11 cellular contexts compared by ENCODE assay signal in the genomic region with DNA sequence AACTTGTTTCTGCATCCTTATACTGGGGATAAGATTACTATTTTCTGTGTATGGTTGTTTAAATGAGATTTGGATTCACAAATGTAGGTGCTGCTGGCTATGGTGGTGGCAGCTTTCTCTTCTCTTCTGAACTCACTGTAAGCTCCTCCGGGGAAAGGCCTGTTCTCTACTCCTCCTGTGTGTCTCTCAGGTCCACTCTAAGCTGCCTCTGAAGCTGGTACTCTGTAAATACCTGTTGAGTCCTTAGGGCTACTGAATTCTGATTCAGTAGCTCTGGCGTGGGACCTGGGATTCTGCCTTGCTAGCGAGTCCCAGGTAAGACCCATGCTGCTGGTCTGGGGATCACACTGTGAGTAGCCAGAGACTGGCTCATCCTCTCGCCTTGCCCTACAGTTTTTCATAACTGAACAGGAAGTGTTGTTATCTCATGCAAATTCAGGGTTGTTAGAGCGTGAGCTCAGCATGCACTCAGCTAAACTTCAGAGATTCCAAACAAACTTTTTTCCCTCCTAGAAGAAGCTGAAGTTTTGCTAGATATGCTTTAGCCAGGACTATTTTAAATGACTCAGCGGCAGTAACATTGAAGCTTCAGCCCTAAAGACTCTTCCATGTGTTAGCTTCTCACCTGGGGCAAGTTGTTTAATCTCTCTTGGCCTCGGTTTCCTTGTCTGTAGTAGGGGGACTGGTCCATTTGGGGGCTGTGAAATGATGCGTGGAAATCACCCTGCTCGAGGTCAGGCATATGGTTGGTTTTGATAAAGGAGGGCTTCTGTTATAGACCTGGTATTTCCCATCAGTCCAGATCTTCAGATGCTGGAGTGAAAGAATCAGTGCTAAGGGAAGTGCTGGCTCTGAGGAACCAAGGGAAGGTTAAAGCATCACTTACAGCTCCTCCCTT.
DNase-seq lines count a peak whose midpoint lies in the region; ATAC-seq and TF ChIP-seq lines count a peak whose summit lies in the region.
"Had no signal": no experiment of that assay in that cellular context is flagged by ENCODE, and none has a peak within 500 bp of the region (broad histone marks: within the 10 kb centered on the region; RNA-seq: fewer than 3 reads in every experiment).

No MANE protein-coding gene starts in this region.

- H3K27ac ChIP-seq in GM23248 (no peak overlapping the region), left lung (no peak overlapping the region), dorsolateral prefrontal cortex (no peak overlapping the region)
- H3K27ac ChIP-seq: KMS-11 had no signal

- intact Hi-C loops in left lung (cut with DNase I) = no loop called here
- intact Hi-C loops in dorsolateral prefrontal cortex (cut with DNase I) = no loop called here

- H3K4me1 ChIP-seq in GM23248 (ENCODE audit: insufficient read depth) (peaks cover 15% of the 10 kb centered on the region), left lung (no peaks in the 10 kb centered on the region)

- no peak overlapping the region for H2AFZ ChIP-seq in GM23248

- H3K9me3 ChIP-seq in GM23248 (ENCODE audit: low read depth) (no peaks in the 10 kb centered on the region), left lung (no peaks in the 10 kb centered on the region)

- ATAC-seq in left lung (peak; percentile 47), HG02973 (IDR thresholded peaks at IDR 0.05; ENCODE audit: unreplicated experiment) (no peak)
- ATAC-seq in activated CD8-positive, alpha-beta T cell treated with anti-CD3 and anti-CD28 coated beads, Interleukin-2, amount 10 ng/mL, durations not matched to agents 7 days and 5 days = no peak

- H3K4me3 ChIP-seq in GM23248 = no peak overlapping the region
- H3K4me3 ChIP-seq in left lung = no peak overlapping the region
- H3K4me3 ChIP-seq in dorsolateral prefrontal cortex = no peak overlapping the region

- peaks cover 1% of the 10 kb centered on the region for H3K27me3 Mint-ChIP-seq in activated CD8-positive, alpha-beta T cell treated with anti-CD3 and anti-CD28 coated beads, Interleukin-2, amount 10 ng/mL, durations not matched to agents 7 days and 5 days (ENCODE audit: low read depth)

- H3K36me3 ChIP-seq in GM23248 (ENCODE audit: low read depth) (no peaks in the 10 kb centered on the region), left lung (no peaks in the 10 kb centered on the region)

- H3K4me3 Mint-ChIP-seq in activated CD8-positive, alpha-beta T cell treated with anti-CD3 and anti-CD28 coated beads, Interleukin-2, amount 10 ng/mL, durations not matched to agents 7 days and 5 days = no peak overlapping the region
- H3K4me3 Mint-ChIP-seq: brain had no signal

- no peak overlapping the region for H3K9ac ChIP-seq in GM23248
- H3K9ac ChIP-seq: KMS-11 had no signal

- H3K79me2 ChIP-seq in GM23248 (ENCODE audit: insufficient read depth) = no peaks in the 10 kb centered on the region

- H3F3A ChIP-seq in GM23248 (ENCODE audit: insufficient read depth) = peaks cover 20% of the 10 kb centered on the region

- H3K36me3 Mint-ChIP-seq in activated CD8-positive, alpha-beta T cell treated with anti-CD3 and anti-CD28 coated beads, Interleukin-2, amount 10 ng/mL, durations not matched to agents 7 days and 5 days (ENCODE audit: low read depth) = no peaks in the 10 kb centered on the region

- H3K9me3 Mint-ChIP-seq in activated CD8-positive, alpha-beta T cell treated with anti-CD3 and anti-CD28 coated beads, Interleukin-2, amount 10 ng/mL, durations not matched to agents 7 days and 5 days (ENCODE audit: insufficient read depth) = no peaks in the 10 kb centered on the region

- POLR2A ChIA-PET in activated CD8-positive, alpha-beta T cell treated with anti-CD3 and anti-CD28 coated beads, Interleukin-2, amount 10 ng/mL, durations not matched to agents 7 days and 5 days (lab: Charles Lee) = no interaction called here

- H3K4me1 Mint-ChIP-seq in activated CD8-positive, alpha-beta T cell treated with anti-CD3 and anti-CD28 coated beads, Interleukin-2, amount 10 ng/mL, durations not matched to agents 7 days and 5 days (ENCODE audit: low read depth) = no peaks in the 10 kb centered on the region

- TF ChIP-seq CTCF in GM13976 (IDR thresholded peaks at IDR 0.05; ENCODE audit: borderline replicate concordance, control extremely low read depth, extremely low read depth, insufficient read depth, missing control alignments) (no peak), left lung (IDR thresholded peaks at IDR 0.05) (no peak), dorsolateral prefrontal cortex (IDR thresholded peaks at IDR 0.05 in 54 of 56, conservative IDR thresholded peaks at IDR 0.05 in 2 of 56; ENCODE audit: low read depth in 1 of 56, partially characterized antibody in 56 of 56) (no peak)

- CTCF ChIA-PET in activated CD8-positive, alpha-beta T cell treated with anti-CD3 and anti-CD28 coated beads, Interleukin-2, amount 10 ng/mL, durations not matched to agents 7 days and 5 days (lab: Charles Lee) = no interaction called here

- no peaks in the 10 kb centered on the region for H3K9me2 ChIP-seq in GM23248 (ENCODE audit: insufficient read depth)

- in situ Hi-C loops in GM13976 (cut with MboI; ENCODE audit: low sequenced_read_pairs, unreplicated experiment) = no loop called here
- in situ Hi-C loops in GM23248 (cut with MboI) = no loop called here

- peak; percentile 40 for DNase-seq in GM13976 (ENCODE audit: low spot score)
- DNase-seq in GM23248 = peak; percentile 22
- peak; percentile 49 for DNase-seq in NCI-H526 treated with DMSO at 0.1 percent for 48 hours (lab: John Stamatoyannopoulos, UW)
- no peak for DNase-seq in left lung
- no peak for DNase-seq in dorsolateral prefrontal cortex
- no peak for DNase-seq in activated CD8-positive, alpha-beta T cell treated with anti-CD3 and anti-CD28 coated beads, Interleukin-2, amount 10 ng/mL, durations not matched to agents 7 days and 5 days
- DNase-seq in SIG-M5 (lab: John Stamatoyannopoulos, UW) = no peak
- DNase-seq: NCI-H524 had no signal

- H4K20me1 ChIP-seq in GM23248 (ENCODE audit: insufficient read depth) = no peaks in the 10 kb centered on the region

- WGBS in GM23248 (ENCODE audit: low coverage in 1 of 2, low lambda C conversion rate in 2 of 2, missing lambda C conversion rate in 2 of 2), 2 experiments = 86 to 87% methylated on average over 9 of the region's 9 CpGs

- no peak overlapping the region for H3K27ac Mint-ChIP-seq in activated CD8-positive, alpha-beta T cell treated with anti-CD3 and anti-CD28 coated beads, Interleukin-2, amount 10 ng/mL, durations not matched to agents 7 days and 5 days

- no peak overlapping the region for H3K4me2 ChIP-seq in GM23248 (ENCODE audit: unreplicated experiment)
- H3K4me2 ChIP-seq: KMS-11 had no signal

- H3K27me3 ChIP-seq in GM23248 (replicated peaks; ENCODE audit: insufficient read depth) (no peaks in the 10 kb centered on the region), left lung (peaks cover 0 to 3% of the 10 kb centered on the region in 2 donors), dorsolateral prefrontal cortex (no peaks in the 10 kb centered on the region)

Comparison
In these comparisons a context has a peak if more than half of its experiments do, and no peak if none do; other contexts are left out.
1. DNase-seq: peak in GM13976 (single experiment), GM23248 (single experiment) and NCI-H526 treated with DMSO at 0.1 percent for 48 hours (single experiment); none in left lung (0 of 2), dorsolateral prefrontal cortex (0 of 10), activated CD8-positive, alpha-beta T cell treated with anti-CD3 and anti-CD28 coated beads, Interleukin-2, amount 10 ng/mL, durations not matched to agents 7 days and 5 days (single experiment) and SIG-M5 (single experiment).